Comparison of ENCODE assay signal across 9 cellular contexts in genomic region chr3:172655388-172655787, GRCh38.
"Had no signal": no experiment of that assay in that cellular context is flagged by ENCODE, and none has a peak within 500 bp of the region (broad histone marks: within the 10 kb centered on the region; RNA-seq: fewer than 3 reads in every experiment).

No MANE protein-coding gene starts in this region.

- ATAC-seq: GM23338, HCT116, K562 had no signal

- H3K27ac ChIP-seq: HL-60 had no signal

- H3K4me3 Mint-ChIP-seq: GM23338, HFFc6 had no signal

- H3K4me2 ChIP-seq: GM23338 had no signal

- H3K27ac Mint-ChIP-seq: GM23338, HFFc6 had no signal

- H2AFZ ChIP-seq: GM23338 had no signal

- H3K4me3 ChIP-seq: GM23338, HAP-1, K562 had no signal

- H3K36me3 ChIP-seq: HAP-1 had no signal

- H3K9me3 ChIP-seq: HAP-1 had no signal

- H3K9me3 Mint-ChIP-seq: GM23338, HFFc6 had no signal

- DNase-seq: H7, HFFc6, IMR-90, KG1 had no signal

- H3K4me1 ChIP-seq: HAP-1 had no signal
